Comparison of ENCODE assay signal across 18 cellular contexts in genomic region chr16:67760831-67761230, GRCh38. TPM values are rescaled to one million over a fixed set of nuclear protein-coding genes. Genes with fewer than 3 reads are reported as not detected.
DNase-seq lines count a peak whose midpoint lies in the region; ATAC-seq, FAIRE-seq and TF ChIP-seq lines count a peak whose summit lies in the region.
"Had no signal": no experiment of that assay in that cellular context is flagged by ENCODE, and none has a peak within 500 bp of the region (broad histone marks: within the 10 kb centered on the region; RNA-seq: fewer than 3 reads in every experiment).

No MANE protein-coding gene starts in this region.

- H3K4me3 ChIP-seq in kidney (ENCODE audit: low read length in 2 of 2) (no peak overlapping the region), gastroesophageal sphincter (no peak overlapping the region), uterus (no peak overlapping the region)

- intact Hi-C loops in activated B cell treated with CpG ODN at 0.5 μM for 24 hours (cut with micrococcal nuclease), result no loop called here
- intact Hi-C loops in kidney (cut with DNase I), result no loop called here
- intact Hi-C loops in uterus (cut with DNase I; ENCODE audit: low total_unique reads), result no loop called here

- H3K27ac ChIP-seq in kidney (ENCODE audit: low read depth in 2 of 2, low read length in 2 of 2) (no peak overlapping the region), gastroesophageal sphincter (no peak overlapping the region), uterus (no peak overlapping the region)

- no peaks in the 10 kb centered on the region for H3K36me3 Mint-ChIP-seq in activated T-cell treated with anti-CD3 and anti-CD28 coated beads, Interleukin-2, amount 50 U/mL, for 72 hours (ENCODE audit: insufficient read depth in 2 of 2)
- peaks cover 36% of the 10 kb centered on the region for H3K36me3 Mint-ChIP-seq in activated B cell treated with CpG ODN at 0.5 μM for 24 hours (ENCODE audit: low read depth)
- H3K36me3 Mint-ChIP-seq in stimulated activated effector memory CD8-positive, alpha-beta T cell treated with anti-CD3 and anti-CD28 coated beads, Interleukin-12 subunit alpha, Interleukin-12 subunit beta, amount 100 ng/mL, for 72 hours, result no peaks in the 10 kb centered on the region

- peaks cover 7% of the 10 kb centered on the region for H3K4me1 Mint-ChIP-seq in activated T-cell treated with anti-CD3 and anti-CD28 coated beads, Interleukin-2, amount 50 U/mL, for 72 hours (ENCODE audit: low read depth)
- H3K4me1 Mint-ChIP-seq in activated B cell treated with CpG ODN at 0.5 μM for 24 hours, result peaks cover 21% of the 10 kb centered on the region
- H3K4me1 Mint-ChIP-seq in stimulated activated effector memory CD8-positive, alpha-beta T cell treated with anti-CD3 and anti-CD28 coated beads, Interleukin-12 subunit alpha, Interleukin-12 subunit beta, amount 100 ng/mL, for 72 hours, result peaks cover 30% of the 10 kb centered on the region

- H3K9me3 Mint-ChIP-seq in activated T-cell treated with anti-CD3 and anti-CD28 coated beads, Interleukin-2, amount 50 U/mL, for 72 hours, result no peaks in the 10 kb centered on the region
- H3K9me3 Mint-ChIP-seq in activated B cell treated with CpG ODN at 0.5 μM for 24 hours, result no peaks in the 10 kb centered on the region
- H3K9me3 Mint-ChIP-seq in stimulated activated effector memory CD8-positive, alpha-beta T cell treated with anti-CD3 and anti-CD28 coated beads, Interleukin-12 subunit alpha, Interleukin-12 subunit beta, amount 100 ng/mL, for 72 hours, result no peaks in the 10 kb centered on the region
- H3K9me3 Mint-ChIP-seq: stimulated activated naive CD8-positive, alpha-beta T cell treated with anti-CD3 and anti-CD28 coated beads, Interleukin-15, Interleukin-2, amounts not matched to agents 100 ng/mL and 50 ng/mL, for 24 hours had no signal

- DNase-seq in activated T-cell treated with anti-CD3 and anti-CD28 coated beads, Interleukin-2, amount 50 U/mL, for 72 hours, result no peak
- no peak for DNase-seq in activated T-cell treated with anti-CD3 and anti-CD28 coated beads, Interleukin-2, amount 50 U/mL, for 1 hour
- DNase-seq in activated B cell treated with CpG ODN at 0.5 μM for 24 hours, result no peak
- peak; percentile 15 for DNase-seq in kidney
- DNase-seq in stimulated activated effector memory CD8-positive, alpha-beta T cell treated with anti-CD3 and anti-CD28 coated beads, Interleukin-12 subunit alpha, Interleukin-12 subunit beta, amount 100 ng/mL, for 72 hours (ENCODE audit: low spot score in 2 of 2), result no peak
- no peak for DNase-seq in uterus
- no peak for DNase-seq in NCI-H1436 (lab: John Stamatoyannopoulos, UW)
- DNase-seq: effector CD4-positive, alpha-beta T cell; GDM1; left ventricle myocardium superior; NCI-H1105 treated with DMSO at 0.1 percent for 48 hours; NCI-H2171; NCI-H774; SK-N-SH; stimulated activated CD4-positive, alpha-beta T cell treated with anti-CD3 and anti-CD28 coated beads, Interleukin-12 subunit alpha, Interleukin-12 subunit beta, amount 100 ng/mL, for 4 hours had no signal

- H3K27me3 ChIP-seq in gastroesophageal sphincter (no peaks in the 10 kb centered on the region), uterus (no peaks in the 10 kb centered on the region)

- FAIRE-seq in kidney (lab: Jason Lieb, UNC), result no peak
- FAIRE-seq: H1 had no signal

- ATAC-seq in activated T-cell treated with anti-CD3 and anti-CD28 coated beads, Interleukin-2, amount 50 U/mL, for 72 hours (replicated peaks in 1 of 2), result no peak
- no peak for ATAC-seq in activated B cell treated with CpG ODN at 0.5 μM for 24 hours (ENCODE audit: low read depth)
- no peak for ATAC-seq in stimulated activated effector memory CD8-positive, alpha-beta T cell treated with anti-CD3 and anti-CD28 coated beads, Interleukin-12 subunit alpha, Interleukin-12 subunit beta, amount 100 ng/mL, for 72 hours
- no peak for ATAC-seq in gastroesophageal sphincter

- TF ChIP-seq CTCF in activated B cell treated with CpG ODN at 0.5 μM for 24 hours (IDR thresholded peaks at IDR 0.05) (no peak), kidney (IDR thresholded peaks at IDR 0.05; ENCODE audit: borderline replicate concordance, extremely low read depth, insufficient read depth) (no peak), gastroesophageal sphincter (IDR thresholded peaks at IDR 0.05) (no peak), uterus (IDR thresholded peaks at IDR 0.05) (no peak)

- H3K9me3 ChIP-seq in kidney (ENCODE audit: control insufficient read depth in 1 of 2, low read length in 2 of 2) (no peaks in the 10 kb centered on the region), gastroesophageal sphincter (no peaks in the 10 kb centered on the region), uterus (no peaks in the 10 kb centered on the region)
- H3K9me3 ChIP-seq: SK-N-SH had no signal

- H3K36me3 ChIP-seq in kidney (ENCODE audit: control insufficient read depth in 1 of 2, insufficient read depth in 2 of 2, low read length in 2 of 2), result peaks cover 6 to 9% of the 10 kb centered on the region in 2 donors
- peaks cover 0 to 41% of the 10 kb centered on the region in 2 donors for H3K36me3 ChIP-seq in gastroesophageal sphincter
- H3K36me3 ChIP-seq in uterus, result no peaks in the 10 kb centered on the region

- TF ChIP-seq POLR2A in gastroesophageal sphincter (IDR thresholded peaks at IDR 0.05) (no peak), uterus (IDR thresholded peaks at IDR 0.05) (no peak)

- H3K27me3 Mint-ChIP-seq in activated T-cell treated with anti-CD3 and anti-CD28 coated beads, Interleukin-2, amount 50 U/mL, for 72 hours (ENCODE audit: low read depth), result no peaks in the 10 kb centered on the region
- H3K27me3 Mint-ChIP-seq in activated B cell treated with CpG ODN at 0.5 μM for 24 hours, result no peaks in the 10 kb centered on the region
- H3K27me3 Mint-ChIP-seq: stimulated activated naive CD8-positive, alpha-beta T cell treated with anti-CD3 and anti-CD28 coated beads, Interleukin-15, Interleukin-2, amounts not matched to agents 100 ng/mL and 50 ng/mL, for 24 hours had no signal

- POLR2A ChIA-PET in activated B cell treated with CpG ODN at 0.5 μM for 24 hours (lab: Charles Lee), result interaction anchor here (1.0 kb wide), 1 partner anchor 41 kb away, joined by 3 read pairs; no protein-coding TSS in a partner anchor

- 83 to 93% methylated on average over 1 to 3 of the region's 5 CpGs for WGBS in gastroesophageal sphincter (ENCODE audit: low coverage in 1 of 2), 2 donors

- peak overlapping the region; percentile 54 for H3K27ac Mint-ChIP-seq in activated T-cell treated with anti-CD3 and anti-CD28 coated beads, Interleukin-2, amount 50 U/mL, for 72 hours
- peak overlapping the region; percentile 69 for H3K27ac Mint-ChIP-seq in activated B cell treated with CpG ODN at 0.5 μM for 24 hours
- peak overlapping the region; percentile 41 for H3K27ac Mint-ChIP-seq in stimulated activated effector memory CD8-positive, alpha-beta T cell treated with anti-CD3 and anti-CD28 coated beads, Interleukin-12 subunit alpha, Interleukin-12 subunit beta, amount 100 ng/mL, for 72 hours
- H3K27ac Mint-ChIP-seq: stimulated activated naive CD8-positive, alpha-beta T cell treated with anti-CD3 and anti-CD28 coated beads, Interleukin-15, Interleukin-2, amounts not matched to agents 100 ng/mL and 50 ng/mL, for 24 hours had no signal

- no peak overlapping the region for H3K9ac ChIP-seq in kidney (ENCODE audit: low read length in 2 of 2)
- H3K9ac ChIP-seq: SK-N-SH had no signal

- no peak overlapping the region for H3K4me3 Mint-ChIP-seq in activated T-cell treated with anti-CD3 and anti-CD28 coated beads, Interleukin-2, amount 50 U/mL, for 72 hours
- no peak overlapping the region for H3K4me3 Mint-ChIP-seq in activated B cell treated with CpG ODN at 0.5 μM for 24 hours
- H3K4me3 Mint-ChIP-seq in stimulated activated effector memory CD8-positive, alpha-beta T cell treated with anti-CD3 and anti-CD28 coated beads, Interleukin-12 subunit alpha, Interleukin-12 subunit beta, amount 100 ng/mL, for 72 hours, result no peak overlapping the region
- H3K4me3 Mint-ChIP-seq: stimulated activated naive CD8-positive, alpha-beta T cell treated with anti-CD3 and anti-CD28 coated beads, Interleukin-15, Interleukin-2, amounts not matched to agents 100 ng/mL and 50 ng/mL, for 24 hours had no signal

- no peaks in the 10 kb centered on the region for H3K4me1 ChIP-seq in kidney (ENCODE audit: control insufficient read depth in 1 of 2, insufficient read depth in 1 of 2, low read depth in 1 of 2, low read length in 2 of 2)
- H3K4me1 ChIP-seq in gastroesophageal sphincter, result no peaks in the 10 kb centered on the region
- no peaks in the 10 kb centered on the region for H3K4me1 ChIP-seq in uterus

- CTCF ChIA-PET in activated B cell treated with CpG ODN at 0.5 μM for 24 hours (lab: Charles Lee), result interaction anchor here (1.1 kb wide), 1 partner anchor 88 kb away, joined by 4 read pairs; no protein-coding TSS in a partner anchor

- TF ChIP-seq EP300 in gastroesophageal sphincter (IDR thresholded peaks at IDR 0.05), result no peak

RNA-seq across cellular contexts. Expression of gene GFOD2, which starts 41.7 kb away (rescaled TPM):
- total RNA-seq in activated T-cell treated with anti-CD3 and anti-CD28 coated beads, Interleukin-2, amount 50 U/mL, for 72 hours, result 10 to 100 TPM; 11.3 to 11.6 TPM
- 9.7 and 12.6 TPM in 2 replicates for total RNA-seq in activated B cell treated with CpG ODN at 0.5 μM for 24 hours
- 24.5 TPM for total RNA-seq in kidney
- 14.5 TPM for polyA plus RNA-seq in kidney (ENCODE audit: insufficient read depth, low read depth, low replicate concordance)
- total RNA-seq in gastroesophageal sphincter, result 10 to 100 TPM; 16.3 to 24.9 (median 20.1) TPM
- 10 to 100 TPM; 11.0 to 28.5 (median 26.3) TPM for total RNA-seq in uterus

RNA-seq across cellular contexts. Expression of gene RANBP10, which starts 45.5 kb away (rescaled TPM):
- total RNA-seq in activated T-cell treated with anti-CD3 and anti-CD28 coated beads, Interleukin-2, amount 50 U/mL, for 72 hours, result 10 to 100 TPM; 17.1 to 24.8 TPM
- 25.2 and 30.6 TPM in 2 replicates for total RNA-seq in activated B cell treated with CpG ODN at 0.5 μM for 24 hours
- 22.3 TPM for total RNA-seq in kidney
- 7.0 TPM for polyA plus RNA-seq in kidney (ENCODE audit: insufficient read depth, low read depth, low replicate concordance)
- 10 to 100 TPM in 1 of 4 donors, 1 to 10 TPM in 3; 6.0 to 12.3 (median 8.4) TPM for total RNA-seq in gastroesophageal sphincter
- total RNA-seq in uterus, result 10 to 100 TPM in 1 of 4 donors, 1 to 10 TPM in 3; 4.9 to 22.7 (median 8.5) TPM

RNA-seq across cellular contexts. Expression of gene TSNAXIP1, which starts 45.9 kb away (rescaled TPM):
- total RNA-seq in activated T-cell treated with anti-CD3 and anti-CD28 coated beads, Interleukin-2, amount 50 U/mL, for 72 hours, result under 1 TPM; 0.39 to 0.86 TPM
- total RNA-seq in activated B cell treated with CpG ODN at 0.5 μM for 24 hours, result 1.2 and 1.9 TPM in 2 replicates
- total RNA-seq in kidney, result 3.9 TPM
- 2.8 TPM for polyA plus RNA-seq in kidney (ENCODE audit: insufficient read depth, low read depth, low replicate concordance)
- total RNA-seq in gastroesophageal sphincter, result 1 to 10 TPM in 3 of 4 donors, under 1 TPM in 1; 0.89 to 2.4 (median 1.6) TPM
- total RNA-seq in uterus, result 1 to 10 TPM; 2.7 to 4.9 (median 3.6) TPM
